14 cellular contexts compared by ENCODE assay signal in the genomic region with DNA sequence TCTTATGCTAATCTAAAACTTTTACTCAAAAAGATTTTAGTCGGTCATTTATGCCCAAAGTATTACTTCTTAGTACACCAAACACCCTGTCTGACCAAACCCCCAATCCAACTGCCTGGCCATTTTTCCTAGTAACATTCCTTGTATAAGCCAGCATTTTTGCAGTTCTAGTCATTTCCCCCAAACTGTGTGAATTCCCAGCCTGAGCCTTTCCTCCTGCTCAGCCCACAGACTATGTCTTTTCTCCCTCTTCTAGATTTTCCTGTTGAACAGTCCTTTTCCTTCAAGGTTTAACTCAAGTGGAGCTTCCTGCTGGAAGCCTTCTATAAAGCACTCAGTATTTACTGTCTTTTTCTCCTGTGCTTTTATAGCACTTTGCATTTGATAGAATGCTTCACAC.
A peak's percentile ranks its signal among the peaks of the same experiment; 100 is the strongest.
DNase-seq lines count a peak whose midpoint lies in the region; ATAC-seq, FAIRE-seq and TF ChIP-seq lines count a peak whose summit lies in the region.
"Had no signal": no experiment of that assay in that cellular context is flagged by ENCODE, and none has a peak within 500 bp of the region (broad histone marks: within the 10 kb centered on the region; RNA-seq: fewer than 3 reads in every experiment).

No MANE protein-coding gene starts in this region.

- H3K27ac Mint-ChIP-seq in HFFc6 (peak overlapping the region; percentile 80), astrocyte (ENCODE audit: unreplicated experiment) (peak overlapping the region; percentile 96), immature natural killer cell (no peak overlapping the region)
- no peak overlapping the region for H3K27ac Mint-ChIP-seq in naive thymus-derived CD8-positive, alpha-beta T cell
- H3K27ac Mint-ChIP-seq: stimulated activated naive CD8-positive, alpha-beta T cell treated with anti-CD3 and anti-CD28 coated beads, Interleukin-15, Interleukin-2, amounts not matched to agents 100 ng/mL and 50 ng/mL, for 24 hours had no signal

- no peaks in the 10 kb centered on the region; the same call in 1 of the 2 replicates for H3K36me3 Mint-ChIP-seq in HFFc6 (ENCODE audit: low read depth)
- H3K36me3 Mint-ChIP-seq in astrocyte (ENCODE audit: low read depth, unreplicated experiment) = no peaks in the 10 kb centered on the region
- H3K36me3 Mint-ChIP-seq in naive thymus-derived CD8-positive, alpha-beta T cell = no peaks in the 10 kb centered on the region
- no peaks in the 10 kb centered on the region for H3K36me3 Mint-ChIP-seq in immature natural killer cell

- H4K20me1 ChIP-seq in astrocyte (ENCODE audit: insufficient read depth, low read length) = no peaks in the 10 kb centered on the region

- DNase-seq in HFFc6 = peak; percentile 60
- DNase-seq in astrocyte (ENCODE audit: low read depth) = peak; percentile 87
- DNase-seq in iris pigment epithelial cell (ENCODE audit: low read depth) = peak; percentile 62
- DNase-seq in stromal cell of bone marrow (ENCODE audit: low read depth) = peak; percentile 49
- no peak for DNase-seq in naive thymus-derived CD8-positive, alpha-beta T cell
- DNase-seq in immature natural killer cell = no peak
- DNase-seq: hypothalamus, lower lobe of right lung, SJCRH30, small intestine had no signal

- H3K27me3 ChIP-seq in astrocyte (ENCODE audit: insufficient read depth, low read length) = no peaks in the 10 kb centered on the region
- H3K27me3 ChIP-seq: SJCRH30 had no signal

- H3K27me3 Mint-ChIP-seq in HFFc6 (ENCODE audit: insufficient read depth) (no peaks in the 10 kb centered on the region), astrocyte (ENCODE audit: low read depth, unreplicated experiment) (no peaks in the 10 kb centered on the region), immature natural killer cell (ENCODE audit: low read depth in 3 of 3) (no peaks in the 10 kb centered on the region)
- no peaks in the 10 kb centered on the region for H3K27me3 Mint-ChIP-seq in naive thymus-derived CD8-positive, alpha-beta T cell
- H3K27me3 Mint-ChIP-seq: stimulated activated naive CD8-positive, alpha-beta T cell treated with anti-CD3 and anti-CD28 coated beads, Interleukin-15, Interleukin-2, amounts not matched to agents 100 ng/mL and 50 ng/mL, for 24 hours had no signal

- no peak for TF ChIP-seq CTCF in HFFc6 (IDR thresholded peaks at IDR 0.05)
- TF ChIP-seq CTCF in astrocyte (IDR thresholded peaks at IDR 0.05; ENCODE audit: insufficient read depth, low read depth, low read length) = no peak

- peak overlapping the region; percentile 49 for H3K9ac ChIP-seq in astrocyte (ENCODE audit: low read length)

- no peak overlapping the region for H2AFZ ChIP-seq in astrocyte (ENCODE audit: low read depth, low read length)

- POLR2A ChIA-PET in naive thymus-derived CD8-positive, alpha-beta T cell (lab: Charles Lee) = no interaction called here

- peak overlapping the region; percentile 49 for H3K4me2 ChIP-seq in astrocyte (ENCODE audit: low read length)

- no peak for ATAC-seq in naive thymus-derived CD8-positive, alpha-beta T cell
- ATAC-seq in GM21381 (IDR thresholded peaks at IDR 0.05; ENCODE audit: unreplicated experiment) = no peak
- ATAC-seq: HCT116, lower lobe of right lung had no signal

- H3K9me3 ChIP-seq in astrocyte (ENCODE audit: insufficient read depth, low read depth, low read length) = no peaks in the 10 kb centered on the region
- H3K9me3 ChIP-seq: lower lobe of right lung, SJCRH30 had no signal

- H3K4me3 ChIP-seq in astrocyte (ENCODE audit: insufficient read depth, low read depth, low read length) = no peak overlapping the region
- H3K4me3 ChIP-seq: lower lobe of right lung, SJCRH30 had no signal

- H3K4me1 Mint-ChIP-seq in HFFc6 (ENCODE audit: low read depth) = peaks cover 65% of the 10 kb centered on the region
- H3K4me1 Mint-ChIP-seq in astrocyte (ENCODE audit: low read depth, unreplicated experiment) = peaks cover 52% of the 10 kb centered on the region
- no peaks in the 10 kb centered on the region for H3K4me1 Mint-ChIP-seq in naive thymus-derived CD8-positive, alpha-beta T cell
- H3K4me1 Mint-ChIP-seq in immature natural killer cell = no peaks in the 10 kb centered on the region

- H3K36me3 ChIP-seq in astrocyte (ENCODE audit: insufficient read depth, low read length) = no peaks in the 10 kb centered on the region
- H3K36me3 ChIP-seq: lower lobe of right lung had no signal

- H3K4me1 ChIP-seq in astrocyte (ENCODE audit: insufficient read depth, low read length) = peaks cover 34% of the 10 kb centered on the region
- H3K4me1 ChIP-seq: lower lobe of right lung had no signal

- H3K27ac ChIP-seq in astrocyte (ENCODE audit: low read depth, low read length) = peak overlapping the region; percentile 78
- H3K27ac ChIP-seq: lower lobe of right lung, SJCRH30 had no signal

- H3K4me3 Mint-ChIP-seq in HFFc6 (peak overlapping the region; percentile 25), astrocyte (ENCODE audit: unreplicated experiment) (peak overlapping the region; percentile 6), immature natural killer cell (no peak overlapping the region)
- no peak overlapping the region for H3K4me3 Mint-ChIP-seq in naive thymus-derived CD8-positive, alpha-beta T cell
- H3K4me3 Mint-ChIP-seq: stimulated activated naive CD8-positive, alpha-beta T cell treated with anti-CD3 and anti-CD28 coated beads, Interleukin-15, Interleukin-2, amounts not matched to agents 100 ng/mL and 50 ng/mL, for 24 hours had no signal

- FAIRE-seq in astrocyte (lab: Jason Lieb, UNC) = peak; percentile 73
- FAIRE-seq: bronchial epithelial cell, small intestine had no signal

- H3K9me3 Mint-ChIP-seq in HFFc6 (no peaks in the 10 kb centered on the region), astrocyte (ENCODE audit: unreplicated experiment) (no peaks in the 10 kb centered on the region), immature natural killer cell (peaks cover 5 to 43% (median 20%) of the 10 kb centered on the region in 6 donors)
- H3K9me3 Mint-ChIP-seq in naive thymus-derived CD8-positive, alpha-beta T cell = peaks cover 0 to 6% (median 0%) of the 10 kb centered on the region in 9 donors

- H3K79me2 ChIP-seq in astrocyte (ENCODE audit: insufficient read depth, low read length) = no peaks in the 10 kb centered on the region

Comparison
In these comparisons a context has a peak if more than half of its experiments do, and no peak if none do; other contexts are left out.
1. DNase-seq: peak in HFFc6 (single experiment), astrocyte (single experiment), iris pigment epithelial cell (single experiment) and stromal cell of bone marrow (single experiment); none in naive thymus-derived CD8-positive, alpha-beta T cell (0 of 10) and immature natural killer cell (0 of 3).
2. H3K27ac Mint-ChIP-seq: peak in HFFc6 (single experiment) and astrocyte (single experiment); none in naive thymus-derived CD8-positive, alpha-beta T cell (0 of 10) and immature natural killer cell (0 of 6).
3. H3K4me3 Mint-ChIP-seq: peak in HFFc6 (single experiment) and astrocyte (single experiment); none in naive thymus-derived CD8-positive, alpha-beta T cell (0 of 10) and immature natural killer cell (0 of 5).